Comparison of ENCODE assay signal across 8 cellular contexts in genomic region chr6:28940859-28941680, GRCh38. TPM values are rescaled to one million over a fixed set of nuclear protein-coding genes. Genes with fewer than 3 reads are reported as not detected.
DNase-seq lines count a peak whose midpoint lies in the region; ATAC-seq and TF ChIP-seq lines count a peak whose summit lies in the region.

No MANE protein-coding gene starts in this region.

- H3K27ac ChIP-seq in BLaER1 treated with 17β-estradiol and CSF1 and Interleukin-3, amounts not matched to agents 10 nM and 100 nM = peak overlapping the region; percentile 13 to 83 (median 73); a peak in 21 of 22 replicates

- peaks cover 19 to 38% (median 32%) of the 10 kb centered on the region in 10 experiments for H3K4me1 ChIP-seq in BLaER1 treated with 17β-estradiol and CSF1 and Interleukin-3, amounts not matched to agents 10 nM and 100 nM

- TF ChIP-seq CTCF in endothelial cell (IDR thresholded peaks at IDR 0.05; ENCODE audit: unreplicated experiment) = no peak

- no peaks in the 10 kb centered on the region for H3K36me3 ChIP-seq in BLaER1 treated with 17β-estradiol and CSF1 and Interleukin-3, amounts not matched to agents 10 nM and 100 nM

- peak; percentile 45 to 66 for DNase-seq in NOMO-1 (lab: John Stamatoyannopoulos, UW; ENCODE audit: unreplicated experiment in 2 of 2)
- DNase-seq in activated CD8-positive, alpha-beta memory T cell treated with anti-CD3 and anti-CD28 coated beads, Interleukin-2, amount 10 ng/mL, durations not matched to agents 7 days and 5 days = peak; percentile 89
- peak; percentile 77 for DNase-seq in endothelial cell (ENCODE audit: low spot score)
- peak; percentile 86 for DNase-seq in midbrain (lab: John Stamatoyannopoulos, UW)
- DNase-seq in stimulated activated CD8-positive, alpha-beta memory T cell treated with anti-CD3 and anti-CD28 coated beads, Interleukin-15, amount 100 ng/mL, for 4 hours (ENCODE audit: low read depth in 2 of 2) = peak; percentile 35 to 55

- no peaks in the 10 kb centered on the region for H4K20me1 ChIP-seq in BLaER1 treated with 17β-estradiol and CSF1 and Interleukin-3, amounts not matched to agents 10 nM and 100 nM

- ATAC-seq in GM19452 (IDR thresholded peaks at IDR 0.05; ENCODE audit: unreplicated experiment) (peak; percentile 68), HG03575 (IDR thresholded peaks at IDR 0.05; ENCODE audit: extremely low read depth, insufficient number of reproducible peaks, low FRiP score, unreplicated experiment) (peak; percentile 32)
- peak; percentile 76 for ATAC-seq in activated CD8-positive, alpha-beta memory T cell treated with anti-CD3 and anti-CD28 coated beads, Interleukin-2, amount 10 ng/mL, durations not matched to agents 7 days and 5 days

- peak overlapping the region; percentile 89 for H3K4me3 Mint-ChIP-seq in activated CD8-positive, alpha-beta memory T cell treated with anti-CD3 and anti-CD28 coated beads, Interleukin-2, amount 10 ng/mL, durations not matched to agents 7 days and 5 days
- H3K4me3 Mint-ChIP-seq in endothelial cell (ENCODE audit: unreplicated experiment) = peak overlapping the region; percentile 94

- H3K9me3 ChIP-seq in BLaER1 treated with 17β-estradiol and CSF1 and Interleukin-3, amounts not matched to agents 10 nM and 100 nM (replicated peaks in 1 of 11) = no peaks in the 10 kb centered on the region

- H3K27me3 Mint-ChIP-seq in activated CD8-positive, alpha-beta memory T cell treated with anti-CD3 and anti-CD28 coated beads, Interleukin-2, amount 10 ng/mL, durations not matched to agents 7 days and 5 days = no peaks in the 10 kb centered on the region
- H3K27me3 Mint-ChIP-seq in endothelial cell (ENCODE audit: unreplicated experiment) = peaks cover 37% of the 10 kb centered on the region

- H3K4me1 Mint-ChIP-seq in activated CD8-positive, alpha-beta memory T cell treated with anti-CD3 and anti-CD28 coated beads, Interleukin-2, amount 10 ng/mL, durations not matched to agents 7 days and 5 days = peaks cover 44% of the 10 kb centered on the region
- H3K4me1 Mint-ChIP-seq in endothelial cell (ENCODE audit: unreplicated experiment) = peaks cover 32% of the 10 kb centered on the region

- H3K9ac ChIP-seq in BLaER1 treated with 17β-estradiol and CSF1 and Interleukin-3, amounts not matched to agents 10 nM and 100 nM = peak overlapping the region; percentile 71 to 81 (median 76)

- peak overlapping the region; percentile 96 for H3K27ac Mint-ChIP-seq in activated CD8-positive, alpha-beta memory T cell treated with anti-CD3 and anti-CD28 coated beads, Interleukin-2, amount 10 ng/mL, durations not matched to agents 7 days and 5 days
- peak overlapping the region; percentile 85 for H3K27ac Mint-ChIP-seq in endothelial cell (ENCODE audit: unreplicated experiment)

- no peaks in the 10 kb centered on the region for H3K9me3 Mint-ChIP-seq in activated CD8-positive, alpha-beta memory T cell treated with anti-CD3 and anti-CD28 coated beads, Interleukin-2, amount 10 ng/mL, durations not matched to agents 7 days and 5 days (ENCODE audit: low read depth)
- H3K9me3 Mint-ChIP-seq in endothelial cell (ENCODE audit: unreplicated experiment) = no peaks in the 10 kb centered on the region

- H3K27me3 ChIP-seq in BLaER1 treated with 17β-estradiol and CSF1 and Interleukin-3, amounts not matched to agents 10 nM and 100 nM = no peaks in the 10 kb centered on the region

- peak overlapping the region; percentile 63 to 82 (median 74) for H3K4me3 ChIP-seq in BLaER1 treated with 17β-estradiol and CSF1 and Interleukin-3, amounts not matched to agents 10 nM and 100 nM

- CTCF ChIA-PET in activated CD8-positive, alpha-beta memory T cell treated with anti-CD3 and anti-CD28 coated beads, Interleukin-2, amount 10 ng/mL, durations not matched to agents 7 days and 5 days (lab: Charles Lee) = interaction anchor here (0.6 to 6.5 kb wide), 15 partner anchors 12 to 1189 kb away, joined by 3 to 66 read pairs (median 4); partner anchors contain the start of gene TRIM27

- H3K4me2 ChIP-seq in BLaER1 treated with 17β-estradiol and CSF1 and Interleukin-3, amounts not matched to agents 10 nM and 100 nM = peak overlapping the region; percentile 78 to 92 (median 83)

- H3K36me3 Mint-ChIP-seq in activated CD8-positive, alpha-beta memory T cell treated with anti-CD3 and anti-CD28 coated beads, Interleukin-2, amount 10 ng/mL, durations not matched to agents 7 days and 5 days = no peaks in the 10 kb centered on the region
- peaks cover 4% of the 10 kb centered on the region for H3K36me3 Mint-ChIP-seq in endothelial cell (ENCODE audit: low read depth, unreplicated experiment)

RNA-seq across cellular contexts. Expression of gene TRIM27, which starts 17.3 kb away (rescaled TPM):
- total RNA-seq in activated CD8-positive, alpha-beta memory T cell treated with anti-CD3 and anti-CD28 coated beads, Interleukin-2, amount 10 ng/mL, durations not matched to agents 7 days and 5 days = 10 to 100 TPM; 52.5 to 62.9 TPM
- 82.8 TPM for total RNA-seq in endothelial cell (ENCODE audit: unreplicated experiment)

Comparison
In these comparisons a context has a peak if more than half of its experiments do, and no peak if none do; other contexts are left out.
1. Peak in every context shown above with its lines: DNase-seq, ATAC-seq, H3K4me3 ChIP-seq and H3K27ac ChIP-seq.